27 cellular contexts compared by ENCODE assay signal in the genomic region with DNA sequence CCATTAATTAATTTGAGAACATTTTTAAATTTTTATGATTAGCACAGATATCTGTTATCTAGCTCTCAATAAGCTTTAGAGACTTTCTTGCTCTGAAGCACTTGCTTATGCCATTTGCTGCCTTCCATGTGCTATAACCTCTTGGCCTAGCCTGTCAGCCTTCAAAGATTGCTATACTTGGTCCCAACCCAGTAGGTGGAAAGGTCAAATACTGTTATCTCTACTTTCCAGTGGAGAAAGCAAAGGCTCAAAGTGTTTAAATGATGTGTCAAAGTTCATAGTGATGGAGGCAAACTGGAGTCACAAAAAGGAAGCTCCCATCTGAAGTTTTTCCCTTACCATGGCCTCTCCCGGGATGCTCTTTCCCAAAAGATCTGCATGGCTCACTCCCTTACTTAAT.
"Had no signal": no experiment of that assay in that cellular context is flagged by ENCODE, and none has a peak within 500 bp of the region (broad histone marks: within the 10 kb centered on the region; RNA-seq: fewer than 3 reads in every experiment).

No MANE protein-coding gene starts in this region.

- H3K36me3 ChIP-seq: stomach, suprapubic skin, thoracic aorta, thyroid gland, tibial artery, tibial nerve, transverse colon, upper lobe of left lung, upper lobe of right lung, uterus, vagina had no signal

- H3K27ac ChIP-seq: stomach, suprapubic skin, thoracic aorta, thyroid gland, tibial artery, tibial nerve, transverse colon, upper lobe of left lung, upper lobe of right lung, uterus, vagina had no signal

- H3K4me3 ChIP-seq: stomach, suprapubic skin, testis, thoracic aorta, thyroid gland, tibial artery, tibial nerve, transverse colon, upper lobe of left lung, upper lobe of right lung, uterus, vagina had no signal

- H3K4me1 ChIP-seq: stomach, suprapubic skin, testis, thyroid gland, tibial artery, tibial nerve, transverse colon, upper lobe of left lung, upper lobe of right lung, uterus, vagina had no signal

- ATAC-seq: stimulated activated effector memory CD8-positive, alpha-beta T cell treated with anti-CD3 and anti-CD28 coated beads, Interleukin-12 subunit alpha, Interleukin-12 subunit beta, amount 100 ng/mL, for 72 hours; stimulated activated memory B cell treated with anti-CD40 and anti-IgM and Interleukin-4, amounts not matched to agents 10 μg/mL and 1 μg/mL and 100 μg/mL, for 72 hours; stimulated activated naive B cell treated with anti-CD40 and anti-IgM and Interleukin-4, amounts not matched to agents 10 μg/mL and 1 μg/mL and 100 μg/mL, for 72 hours; stimulated activated naive CD8-positive, alpha-beta T cell treated with anti-CD3 and anti-CD28 coated beads, Interleukin-15, amount 100 ng/mL, for 72 hours; stimulated activated naive CD8-positive, alpha-beta T cell treated with anti-CD3 and anti-CD28 coated beads, Interleukin-15, Interleukin-2, amounts not matched to agents 100 U/mL and 50 U/mL, for 24 hours; upper lobe of right lung had no signal

- H3K27me3 ChIP-seq: suprapubic skin, testis, thyroid gland, tibial artery, tibial nerve, upper lobe of left lung, upper lobe of right lung, uterus, vagina had no signal

- DNase-seq: stimulated activated CD4-positive, alpha-beta T cell treated with anti-CD3 and anti-CD28 coated beads, Interleukin-2, amount 100 ng/mL, for 48 hours; stimulated activated CD4-positive, alpha-beta T cell treated with anti-CD3 and anti-CD28 coated beads, Interleukin-4, amount 100 ng/mL, for 1 hour; stimulated activated CD4-positive, alpha-beta T cell treated with anti-CD3 and anti-CD28 coated beads, Interleukin-4, amount 100 ng/mL, for 24 hours; stimulated activated CD4-positive, alpha-beta T cell treated with anti-CD3 and anti-CD28 coated beads, Interleukin-4, amount 100 ng/mL, for 4 hours; stimulated activated CD8-positive, alpha-beta memory T cell treated with anti-CD3 and anti-CD28 coated beads, Interleukin-4, amount 100 ng/mL, for 48 hours; stimulated activated naive B cell treated with anti-CD40 and anti-IgM and Interleukin-4, amounts not matched to agents 10 μg/mL and 1 μg/mL and 100 μg/mL, for 72 hours; stimulated activated naive CD4-positive, alpha-beta T cell; stimulated activated naive CD4-positive, alpha-beta T cell treated with Interleukin-2 at 50 U/mL for 16 hours; stimulated activated naive CD8-positive, alpha-beta T cell treated with anti-CD3 and anti-CD28 coated beads, Interleukin-15, amount 100 ng/mL, for 72 hours; stimulated activated naive CD8-positive, alpha-beta T cell treated with anti-CD3 and anti-CD28 coated beads, Interleukin-15, Interleukin-2, amounts not matched to agents 100 U/mL and 50 U/mL, for 24 hours; stomach; substantia nigra; testis; thyroid gland; tibial artery; transverse colon; trophoblast cell; upper lobe of left lung; upper lobe of right lung; uterus had no signal

- H3K9me3 ChIP-seq: stomach, suprapubic skin, testis, thoracic aorta, thyroid gland, tibial artery, tibial nerve, transverse colon, upper lobe of left lung, upper lobe of right lung, uterus, vagina had no signal

- FAIRE-seq: urothelium cell line had no signal
